12 cellular contexts compared by ENCODE assay signal in genomic region chr19:38252385-38252784, GRCh38. TPM values are rescaled to one million over a fixed set of nuclear protein-coding genes. Genes with fewer than 3 reads are reported as not detected.
DNase-seq lines count a peak whose midpoint lies in the region; ATAC-seq and TF ChIP-seq lines count a peak whose summit lies in the region.
"Had no signal": no experiment of that assay in that cellular context is flagged by ENCODE, and none has a peak within 500 bp of the region (broad histone marks: within the 10 kb centered on the region; RNA-seq: fewer than 3 reads in every experiment).

No MANE protein-coding gene starts in this region.

- no peak overlapping the region for H4K12ac ChIP-seq in trophoblast cell (ENCODE audit: low read depth, low read length)

- H3K9ac ChIP-seq in trophoblast cell (ENCODE audit: low read length) = no peak overlapping the region

- no peaks in the 10 kb centered on the region for H3K36me3 Mint-ChIP-seq in activated CD4-positive, alpha-beta memory T cell treated with anti-CD3 and anti-CD28 coated beads for 36 hours

- H3K4me3 ChIP-seq in left ventricle myocardium inferior (peak overlapping the region; percentile 82), trophoblast cell (ENCODE audit: low read depth, low read length) (no peak overlapping the region)

- CTCF ChIA-PET in activated CD4-positive, alpha-beta memory T cell treated with anti-CD3 and anti-CD28 coated beads for 36 hours (lab: Charles Lee) = interaction anchor here (0.5 to 2.2 kb wide), 3 partner anchors 9 to 350 kb away, joined by 3 to 7 read pairs (median 7); no protein-coding TSS in a partner anchor

- peak overlapping the region; percentile 95 for H3K27ac ChIP-seq in left ventricle myocardium inferior (replicated peaks)
- H3K27ac ChIP-seq in trophoblast cell (ENCODE audit: low read depth, low read length) = no peak overlapping the region

- no peak overlapping the region for H3K4ac ChIP-seq in trophoblast cell (ENCODE audit: low read depth, low read length)

- peak overlapping the region; percentile 1 for H3K14ac ChIP-seq in trophoblast cell (ENCODE audit: low read length)

- H3K9me3 Mint-ChIP-seq in activated CD4-positive, alpha-beta memory T cell treated with anti-CD3 and anti-CD28 coated beads for 36 hours = no peaks in the 10 kb centered on the region

- H3K4me1 ChIP-seq in left ventricle myocardium inferior (peaks cover 87% of the 10 kb centered on the region), trophoblast cell (ENCODE audit: control insufficient read depth in 1 of 2, insufficient read depth in 2 of 2, low read length in 2 of 2) (peaks cover 30 to 38% of the 10 kb centered on the region in 2 experiments)

- no peak overlapping the region for H4K8ac ChIP-seq in trophoblast cell (ENCODE audit: low read depth, low read length)

- POLR2A ChIA-PET in activated CD4-positive, alpha-beta memory T cell treated with anti-CD3 and anti-CD28 coated beads for 36 hours (lab: Charles Lee) = no interaction called here

- H3K36me3 ChIP-seq in left ventricle myocardium inferior (no peaks in the 10 kb centered on the region), trophoblast cell (ENCODE audit: control insufficient read depth in 1 of 2, insufficient read depth in 2 of 2, low read length in 2 of 2) (no peaks in the 10 kb centered on the region)

- peak overlapping the region; percentile 16 for H2BK12ac ChIP-seq in trophoblast cell (ENCODE audit: low read length)

- intact Hi-C loops in left ventricle myocardium inferior (cut with micrococcal nuclease) = no loop called here
- intact Hi-C loops in cardiac septum (cut with DNase I) = no loop called here
- intact Hi-C loops in activated CD4-positive, alpha-beta memory T cell treated with anti-CD3 and anti-CD28 coated beads for 36 hours (cut with micrococcal nuclease) = no loop called here

- no peak overlapping the region for H3K4me2 ChIP-seq in trophoblast cell (ENCODE audit: low read length)

- H3K79me2 ChIP-seq in trophoblast cell (ENCODE audit: control insufficient read depth, insufficient read depth, low read length, poor library complexity) = peaks cover 3% of the 10 kb centered on the region

- H3K27me3 ChIP-seq in left ventricle myocardium inferior (ENCODE audit: low read depth) = peaks cover 14% of the 10 kb centered on the region
- no peaks in the 10 kb centered on the region for H3K27me3 ChIP-seq in trophoblast cell (ENCODE audit: insufficient read depth, low read length)

- peak overlapping the region; percentile 69 for H4K91ac ChIP-seq in trophoblast cell (ENCODE audit: low read depth, low read length)

- H3K27ac Mint-ChIP-seq in activated CD4-positive, alpha-beta memory T cell treated with anti-CD3 and anti-CD28 coated beads for 36 hours = no peak overlapping the region

- ATAC-seq in GM18858 (IDR thresholded peaks at IDR 0.05; ENCODE audit: unreplicated experiment) (no peak), GM21447 (IDR thresholded peaks at IDR 0.05; ENCODE audit: unreplicated experiment) (no peak)

- no peak overlapping the region for H3K23ac ChIP-seq in trophoblast cell (ENCODE audit: low read length)

- H3K79me1 ChIP-seq in trophoblast cell (ENCODE audit: low read length) = peaks cover 30% of the 10 kb centered on the region

- no CpG with 5 or more reads among the region's 5 CpGs for WGBS in trophoblast cell (ENCODE audit: extremely low coverage, insufficient coverage, insufficient read length)

- peak overlapping the region; percentile 3 for H3K18ac ChIP-seq in trophoblast cell (ENCODE audit: low read length)

- H2BK120ac ChIP-seq in trophoblast cell (ENCODE audit: insufficient read depth, low read length, poor library complexity) = peak overlapping the region; percentile 3

- H3K4me1 Mint-ChIP-seq in activated CD4-positive, alpha-beta memory T cell treated with anti-CD3 and anti-CD28 coated beads for 36 hours (ENCODE audit: low read depth) = no peaks in the 10 kb centered on the region

- H3K9me3 ChIP-seq in left ventricle myocardium inferior (replicated peaks) (no peaks in the 10 kb centered on the region), trophoblast cell (ENCODE audit: insufficient read depth, low read depth, low read length) (peaks cover 2% of the 10 kb centered on the region)

- H3K4me3 Mint-ChIP-seq in activated CD4-positive, alpha-beta memory T cell treated with anti-CD3 and anti-CD28 coated beads for 36 hours = no peak overlapping the region

- H2BK5ac ChIP-seq in trophoblast cell (ENCODE audit: low read depth, low read length, poor library complexity) = peak overlapping the region; percentile 2

- peak overlapping the region; percentile 27 for H2AFZ ChIP-seq in trophoblast cell (ENCODE audit: insufficient read depth, low read length, poor library complexity)

- TF ChIP-seq CTCF in left ventricle myocardium inferior (IDR thresholded peaks at IDR 0.05; ENCODE audit: borderline replicate concordance) = no peak

- H3K27me3 Mint-ChIP-seq in activated CD4-positive, alpha-beta memory T cell treated with anti-CD3 and anti-CD28 coated beads for 36 hours = peaks cover 22% of the 10 kb centered on the region

- peak overlapping the region; percentile 84 for H2AK5ac ChIP-seq in trophoblast cell (ENCODE audit: low read length)

- DNase-seq in left ventricle myocardium inferior (no peak), cardiac septum (ENCODE audit: low spot score) (no peak), globus pallidus (ENCODE audit: low spot score) (peak; percentile 30), trophoblast cell (no peak), NCI-H69 (lab: John Stamatoyannopoulos, UW) (no peak)
- DNase-seq in activated CD4-positive, alpha-beta memory T cell treated with anti-CD3 and anti-CD28 coated beads for 36 hours = no peak
- DNase-seq: NCI-H1436 treated with DMSO at 0.1 percent for 48 hours, OCI-M1 had no signal

RNA-seq across cellular contexts. Expression of gene PPP1R14A, which starts 3.8 kb away (rescaled TPM):
- total RNA-seq in left ventricle myocardium inferior (33.3 TPM), cardiac septum (23.9 TPM)
- 13.5 and 14.3 TPM in 2 replicates for polyA plus RNA-seq in trophoblast cell (2013)
- 1 to 10 TPM; 1.6 to 1.8 TPM for total RNA-seq in activated CD4-positive, alpha-beta memory T cell treated with anti-CD3 and anti-CD28 coated beads for 36 hours
- total RNA-seq: Daoy, HT-29 had no signal

RNA-seq across cellular contexts. Expression of gene SPINT2, which starts 12.0 kb away (rescaled TPM):
- total RNA-seq in left ventricle myocardium inferior = 6.8 TPM
- total RNA-seq in cardiac septum = 17.3 TPM
- 307 and 320 TPM in 2 replicates for polyA plus RNA-seq in trophoblast cell (2013)
- 10 to 100 TPM; 57.5 to 60.9 TPM for total RNA-seq in activated CD4-positive, alpha-beta memory T cell treated with anti-CD3 and anti-CD28 coated beads for 36 hours

RNA-seq across cellular contexts. Expression of gene DPF1, which starts 28.4 kb away (rescaled TPM):
- total RNA-seq in left ventricle myocardium inferior (0.49 TPM), cardiac septum (0.51 TPM)
- 1.3 and 1.4 TPM in 2 replicates for polyA plus RNA-seq in trophoblast cell (2013)
- 1 to 10 TPM in 1 of 2 experiments, under 1 TPM in 1; 0.75 to 1.2 TPM for total RNA-seq in activated CD4-positive, alpha-beta memory T cell treated with anti-CD3 and anti-CD28 coated beads for 36 hours

RNA-seq across cellular contexts. Expression of gene C19orf33, which starts 51.7 kb away (rescaled TPM):
- total RNA-seq in left ventricle myocardium inferior (1.6 TPM), cardiac septum (2.0 TPM)
- polyA plus RNA-seq in trophoblast cell (2013) = 3.7 and 4.0 TPM in 2 replicates
- total RNA-seq in activated CD4-positive, alpha-beta memory T cell treated with anti-CD3 and anti-CD28 coated beads for 36 hours = not detected
